Comparison of ENCODE assay signal across 11 cellular contexts in the genomic region with DNA sequence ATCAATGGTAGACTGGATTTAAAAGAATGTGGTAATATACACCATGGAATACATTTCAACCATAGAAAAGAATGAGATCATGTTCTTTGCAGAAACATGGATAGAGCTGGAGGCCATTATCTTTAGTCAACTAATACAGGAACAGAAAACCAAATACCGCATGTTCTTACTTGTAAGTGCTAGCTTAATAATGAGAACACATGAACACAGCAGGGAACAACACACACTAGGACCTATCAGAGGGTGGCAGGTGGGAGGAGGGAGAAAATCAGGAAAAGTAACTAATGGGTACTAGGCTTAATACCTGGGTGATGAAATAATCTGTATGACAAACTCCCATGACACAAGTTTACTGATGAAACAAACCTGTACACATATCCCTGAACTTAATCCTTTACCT.
"Had no signal": no experiment of that assay in that cellular context is flagged by ENCODE, and none has a peak within 500 bp of the region (broad histone marks: within the 10 kb centered on the region; RNA-seq: fewer than 3 reads in every experiment).

No MANE protein-coding gene starts in this region.

- H3K36me3 ChIP-seq: HAP-1 had no signal

- H3K4me1 ChIP-seq: HAP-1 had no signal

- H3K4me2 ChIP-seq: GM23338 had no signal

- H3K27ac ChIP-seq: GM23248 had no signal

- H3K9me3 ChIP-seq: HAP-1 had no signal

- FAIRE-seq: H1, H54 had no signal

- H2AFZ ChIP-seq: GM23248, GM23338 had no signal

- H3K4me3 ChIP-seq: GM23248, GM23338, HAP-1 had no signal

- DNase-seq: GM23248, GOT3, H7, H9, HCEC 1CT, HFFc6 had no signal

- H3K9ac ChIP-seq: GM23248 had no signal

- ATAC-seq: GM23338, HCT116 had no signal
